ENCODE assay signal across 22 cellular contexts in the genomic region with DNA sequence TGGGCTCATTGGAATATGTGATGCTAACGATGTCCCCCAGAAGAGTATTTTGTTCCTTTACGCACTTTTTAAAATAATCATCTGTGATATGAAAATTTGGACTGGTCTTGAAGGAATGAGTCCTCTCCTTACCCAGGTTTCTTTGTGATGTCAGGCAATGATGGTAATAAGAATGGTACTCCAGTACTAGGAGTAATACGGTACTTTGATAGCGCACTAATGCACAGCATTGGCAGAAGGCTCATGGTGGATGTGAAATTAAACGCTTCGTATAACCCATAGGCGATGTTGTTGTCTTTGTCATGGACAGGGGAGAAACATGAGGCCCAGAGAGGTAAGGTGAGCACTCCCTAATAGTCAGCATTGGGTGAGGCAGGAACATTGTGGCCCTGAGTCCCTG.
A peak's percentile ranks its signal among the peaks of the same experiment; 100 is the strongest.
DNase-seq lines count a peak whose midpoint lies in the region; ATAC-seq, FAIRE-seq and TF ChIP-seq lines count a peak whose summit lies in the region.
"Had no signal": no experiment of that assay in that cellular context is flagged by ENCODE, and none has a peak within 500 bp of the region (broad histone marks: within the 10 kb centered on the region; RNA-seq: fewer than 3 reads in every experiment).

No MANE protein-coding gene starts in this region.

- no peak overlapping the region for H3K14ac ChIP-seq in H1 (ENCODE audit: insufficient read length)

- intact Hi-C loops in pancreas (cut with DNase I), result no loop called here

- TF ChIP-seq EP300 in H1 (IDR thresholded peaks at IDR 0.05; ENCODE audit: borderline replicate concordance in 1 of 2, low read depth in 2 of 2, low read length in 2 of 2), result no peak

- H2BK5ac ChIP-seq in H1 (ENCODE audit: low read depth, low read length), result no peak overlapping the region

- H3K4me1 ChIP-seq in BLaER1 (peaks cover 19% of the 10 kb centered on the region), H1 (replicated peaks in 1 of 4; ENCODE audit: control insufficient read depth in 3 of 4, insufficient read depth in 4 of 4, low read length in 3 of 4) (peaks cover 5 to 11% (median 8%) of the 10 kb centered on the region in 4 experiments; a peak in 6 of 7 replicates), hepatocyte (ENCODE audit: insufficient read depth) (no peaks in the 10 kb centered on the region), pancreas (no peaks in the 10 kb centered on the region)
- H3K4me1 ChIP-seq in BLaER1 treated with 17β-estradiol and CSF1 and Interleukin-3, amounts not matched to agents 10 nM and 100 nM, result peaks cover 13 to 21% (median 17%) of the 10 kb centered on the region in 10 experiments; a peak in 19 of 20 replicates
- H3K4me1 ChIP-seq: A549, Caco-2 had no signal

- TF ChIP-seq RAD21 in H1 (IDR thresholded peaks at IDR 0.05 in 1 of 2, conservative IDR thresholded peaks at IDR 0.05 in 1 of 2; ENCODE audit: low read depth in 2 of 2, low read length in 2 of 2), result no peak

- H2BK120ac ChIP-seq in H1 (replicated peaks; ENCODE audit: low read depth, low read length), result no peak overlapping the region

- no peaks in the 10 kb centered on the region for H3K9me2 ChIP-seq in hepatocyte (replicated peaks; ENCODE audit: insufficient read depth)

- no peak for TF ChIP-seq POLR2A in H1 (IDR thresholded peaks at IDR 0.05; ENCODE audit: control extremely low read depth in 1 of 2, low read depth in 2 of 2, low read length in 2 of 2)

- FAIRE-seq in H1 (lab: Jason Lieb, UNC), result no peak
- no peak for FAIRE-seq in pancreas (lab: Jason Lieb, UNC)
- FAIRE-seq: A549, D721Med, GM12878, GM12892, GM18507 had no signal

- H3K56ac ChIP-seq in H1 (replicated peaks; ENCODE audit: insufficient read length, low read depth, low read length), result no peak overlapping the region

- H2AFZ ChIP-seq in H1 (ENCODE audit: low read length), result no peak overlapping the region
- no peak overlapping the region for H2AFZ ChIP-seq in hepatocyte

- H2BK20ac ChIP-seq in H1 (ENCODE audit: low read length), result no peak overlapping the region

- H3K9me3 ChIP-seq in BLaER1 (no peaks in the 10 kb centered on the region), H1 (ENCODE audit: insufficient read depth in 2 of 2, low read depth in 1 of 2, low read length in 1 of 2) (no peaks in the 10 kb centered on the region), hepatocyte (ENCODE audit: low read depth) (no peaks in the 10 kb centered on the region), pancreas (no peaks in the 10 kb centered on the region)
- H3K9me3 ChIP-seq in BLaER1 treated with 17β-estradiol and CSF1 and Interleukin-3, amounts not matched to agents 10 nM and 100 nM (replicated peaks in 1 of 11), result no peaks in the 10 kb centered on the region
- H3K9me3 ChIP-seq: A549, Caco-2 had no signal

- ATAC-seq in pancreas (no peak), HG03135 (IDR thresholded peaks at IDR 0.05; ENCODE audit: unreplicated experiment) (no peak)
- ATAC-seq: A549; CD8-positive, alpha-beta T cell; GM12878 had no signal

- H3K79me1 ChIP-seq in H1 (ENCODE audit: low read depth, low read length), result no peaks in the 10 kb centered on the region

- peak overlapping the region; percentile 60 for H3K4me2 ChIP-seq in BLaER1
- peak overlapping the region in 9 of 11 experiments; percentile 11 to 68 (median 53); a peak in 17 of 22 replicates for H3K4me2 ChIP-seq in BLaER1 treated with 17β-estradiol and CSF1 and Interleukin-3, amounts not matched to agents 10 nM and 100 nM
- no peak overlapping the region for H3K4me2 ChIP-seq in H1 (ENCODE audit: insufficient read depth in 1 of 2, low read depth in 2 of 2, low read length in 2 of 2)
- H3K4me2 ChIP-seq in hepatocyte, result no peak overlapping the region
- H3K4me2 ChIP-seq: A549 had no signal

- H3K4ac ChIP-seq in H1 (replicated peaks; ENCODE audit: insufficient read length, low read depth, low read length), result no peak overlapping the region

- POLR2A ChIA-PET in H1 (lab: Charles Lee; ENCODE audit: partially characterized antibody), result no interaction called here

- H3K36me3 ChIP-seq in BLaER1 (no peaks in the 10 kb centered on the region), H1 (ENCODE audit: control insufficient read depth in 2 of 4, insufficient read depth in 4 of 4, low read length in 3 of 4) (no peaks in the 10 kb centered on the region), hepatocyte (replicated peaks; ENCODE audit: insufficient read depth, low read depth) (no peaks in the 10 kb centered on the region), pancreas (no peaks in the 10 kb centered on the region)
- no peaks in the 10 kb centered on the region for H3K36me3 ChIP-seq in BLaER1 treated with 17β-estradiol and CSF1 and Interleukin-3, amounts not matched to agents 10 nM and 100 nM

- no peak overlapping the region for H4K8ac ChIP-seq in H1 (ENCODE audit: extremely low read depth, insufficient read depth, low read length)

- 0 out of 2 replicates have a peak overlapping the region, but pooled peaks have one; percentile 16 for H2AK5ac ChIP-seq in H1 (ENCODE audit: low read depth, low read length)

- no peaks in the 10 kb centered on the region for H3K79me2 ChIP-seq in H1 (ENCODE audit: control insufficient read depth in 1 of 2, insufficient read depth in 2 of 2, low read length in 2 of 2)
- no peaks in the 10 kb centered on the region for H3K79me2 ChIP-seq in hepatocyte

- TF ChIP-seq CTCF in H1 (IDR thresholded peaks at IDR 0.05; ENCODE audit: control extremely low read depth in 1 of 3, insufficient read depth in 1 of 3, low read depth in 1 of 3, low read length in 3 of 3) (no peak), hepatocyte (IDR thresholded peaks at IDR 0.05; ENCODE audit: poor library complexity) (no peak), pancreas (IDR thresholded peaks at IDR 0.05) (no peak)

- H4K20me1 ChIP-seq in BLaER1 (no peaks in the 10 kb centered on the region), H1 (replicated peaks in 1 of 2; ENCODE audit: control insufficient read depth in 1 of 2, insufficient read depth in 2 of 2, low read length in 2 of 2) (no peaks in the 10 kb centered on the region), hepatocyte (ENCODE audit: insufficient read depth, poor library complexity, severe bottlenecking) (no peaks in the 10 kb centered on the region)
- no peaks in the 10 kb centered on the region for H4K20me1 ChIP-seq in BLaER1 treated with 17β-estradiol and CSF1 and Interleukin-3, amounts not matched to agents 10 nM and 100 nM

- no peak overlapping the region for H4K5ac ChIP-seq in H1 (ENCODE audit: insufficient read length, low read depth, low read length)

- no peak overlapping the region for H3K23ac ChIP-seq in H1 (ENCODE audit: insufficient read length)

- no peak overlapping the region for H3K18ac ChIP-seq in H1 (ENCODE audit: extremely low read depth, low read length)

- no peak for DNase-seq in H1 (ENCODE audit: low read depth in 1 of 2, low spot score in 2 of 2)
- no peak for DNase-seq in hepatocyte (ENCODE audit: low spot score)
- no peak for DNase-seq in pancreas
- DNase-seq: AML-193; Caco-2; Calu3; CD4-positive, alpha-beta T cell; CD8-positive, alpha-beta T cell; DMS53; DMS79; DND-41; EL; GDM1 had no signal

- no peaks in the 10 kb centered on the region for H3K23me2 ChIP-seq in H1 (ENCODE audit: low read depth, low read length)

- H2BK12ac ChIP-seq in H1 (ENCODE audit: low read depth, low read length), result no peak overlapping the region

- H3K4me3 ChIP-seq in BLaER1 (no peak overlapping the region), H1 (ENCODE audit: extremely low read depth in 1 of 4, insufficient read depth in 2 of 4, low read depth in 3 of 4, low read length in 4 of 4) (no peak overlapping the region), hepatocyte (no peak overlapping the region), pancreas (no peak overlapping the region)
- H3K4me3 ChIP-seq in BLaER1 treated with 17β-estradiol and CSF1 and Interleukin-3, amounts not matched to agents 10 nM and 100 nM, result no peak overlapping the region
- H3K4me3 ChIP-seq: A549, GM12878 had no signal

- 94% methylated on average over 7 of the region's 7 CpGs; no CpG with 5 or more reads in 1 of the 2 experiments for WGBS in H1 (ENCODE audit: extremely low coverage in 1 of 2, insufficient coverage in 1 of 2, insufficient read length in 1 of 2, insufficient replicate concordance in 2 of 2, low coverage in 1 of 2, low lambda C conversion rate in 2 of 2, missing lambda C conversion rate in 1 of 2), 2 experiments
- 92% methylated on average over 7 of the region's 7 CpGs for WGBS in hepatocyte (ENCODE audit: low lambda C conversion rate, missing lambda C conversion rate)
- 82 to 85% methylated on average over 7 of the region's 7 CpGs for WGBS in pancreas, 2 donors

- no peak overlapping the region for H2BK15ac ChIP-seq in H1 (ENCODE audit: low read length)

- H4K91ac ChIP-seq in H1 (replicated peaks; ENCODE audit: insufficient read length, low read length), result no peak overlapping the region

- CTCF ChIA-PET in H1 (lab: Charles Lee; ENCODE audit: partially characterized antibody), result no interaction called here

- no peak overlapping the region for H3K9ac ChIP-seq in BLaER1
- H3K9ac ChIP-seq in BLaER1 treated with 17β-estradiol and CSF1 and Interleukin-3, amounts not matched to agents 10 nM and 100 nM, result no peak overlapping the region
- H3K9ac ChIP-seq in H1 (replicated peaks in 1 of 4; ENCODE audit: extremely low read depth in 1 of 4, low read depth in 3 of 4, low read length in 3 of 4), result no peak overlapping the region

- H3K27me3 ChIP-seq in BLaER1 (no peaks in the 10 kb centered on the region), H1 (replicated peaks in 1 of 4; ENCODE audit: control insufficient read depth in 3 of 4, extremely low read depth in 1 of 4, insufficient read depth in 3 of 4, low read length in 3 of 4) (no peaks in the 10 kb centered on the region), hepatocyte (no peaks in the 10 kb centered on the region), pancreas (no peaks in the 10 kb centered on the region)
- no peaks in the 10 kb centered on the region for H3K27me3 ChIP-seq in BLaER1 treated with 17β-estradiol and CSF1 and Interleukin-3, amounts not matched to agents 10 nM and 100 nM

- H3K27ac ChIP-seq in BLaER1 (no peak overlapping the region), H1 (ENCODE audit: low read depth, low read length) (no peak overlapping the region), hepatocyte (no peak overlapping the region), pancreas (no peak overlapping the region)
- H3K27ac ChIP-seq in BLaER1 treated with 17β-estradiol and CSF1 and Interleukin-3, amounts not matched to agents 10 nM and 100 nM, result no peak overlapping the region
- H3K27ac ChIP-seq: A549, C4-2B had no signal

Comparison
In these comparisons a context has a peak if more than half of its experiments do, and no peak if none do; other contexts are left out.
1. H3K4me2 ChIP-seq: peak in BLaER1 (single experiment) and BLaER1 treated with 17β-estradiol and CSF1 and Interleukin-3, amounts not matched to agents 10 nM and 100 nM (9 of 11); none in H1 (0 of 2) and hepatocyte (single experiment).